In genomic region chr11:63958013-63958412, GRCh38 we compare ENCODE assay signal across 22 cellular contexts. TPM values are rescaled to one million over a fixed set of nuclear protein-coding genes. Genes with fewer than 3 reads are reported as not detected.
"Had no signal": no experiment of that assay in that cellular context is flagged by ENCODE, and none has a peak within 500 bp of the region (broad histone marks: within the 10 kb centered on the region; RNA-seq: fewer than 3 reads in every experiment).

No MANE protein-coding gene starts in this region.

- H3K36me3 Mint-ChIP-seq: natural killer cell treated with Interleukin-12 subunit alpha and Interleukin-12 subunit beta and Interleukin-15 and Interleukin-18, amount 100 ng/mL, for 72 hours had no signal

- FAIRE-seq: keratinocyte, pancreas, small intestine, urothelium cell line had no signal

- H2AFZ ChIP-seq: neural progenitor cell had no signal

- H3K27me3 ChIP-seq: esophagus squamous epithelium, neural progenitor cell, pancreas had no signal

- ATAC-seq: effector memory CD8-positive, alpha-beta T cell; gastroesophageal sphincter; lower lobe of right lung; natural killer cell treated with Interleukin-12 subunit alpha and Interleukin-12 subunit beta and Interleukin-15 and Interleukin-18, amount 100 ng/mL, for 72 hours; pancreas; right cardiac atrium had no signal

- H3K4me1 ChIP-seq: left ventricle myocardium inferior, lower lobe of right lung, pancreas had no signal

- H3K9me3 ChIP-seq: esophagus squamous epithelium, gastroesophageal sphincter, left ventricle myocardium inferior, lower lobe of right lung, pancreas had no signal

- DNase-seq: effector memory CD8-positive, alpha-beta T cell; esophagus squamous epithelium; foreskin fibroblast; immature natural killer cell; left ventricle myocardium inferior; lower lobe of right lung; nucleus accumbens; pancreas; right cardiac atrium; small intestine; stimulated activated CD4-positive, alpha-beta T cell treated with anti-CD3 and anti-CD28 coated beads, Interleukin-12 subunit alpha, Interleukin-12 subunit beta, amount 100 ng/mL, for 4 hours; stimulated activated naive CD4-positive, alpha-beta T cell treated with Interleukin-2 at 50 U/mL for 16 hours; trophoblast cell had no signal

- H3K4me3 Mint-ChIP-seq: dendritic cell treated with granulocyte-macrophage colony-stimulating factor and Interleukin-4, amounts not matched to agents 40 ng/mL and 50 ng/mL, for 4 days; effector memory CD8-positive, alpha-beta T cell; immature natural killer cell; memory B cell; mesothelial cell of epicardium; natural killer cell treated with Interleukin-12 subunit alpha and Interleukin-12 subunit beta and Interleukin-15 and Interleukin-18, amount 100 ng/mL, for 72 hours; neural progenitor cell had no signal

- H3K4me3 ChIP-seq: esophagus squamous epithelium, gastroesophageal sphincter, left ventricle myocardium inferior, lower lobe of right lung, neural progenitor cell, pancreas had no signal

- H3K4me2 ChIP-seq: neural progenitor cell had no signal

- H3K27ac ChIP-seq: epithelial cell of prostate, esophagus squamous epithelium, gastroesophageal sphincter, left ventricle myocardium inferior, lower lobe of right lung, neural progenitor cell, pancreas had no signal

- H3K9me3 Mint-ChIP-seq: dendritic cell treated with granulocyte-macrophage colony-stimulating factor and Interleukin-4, amounts not matched to agents 40 ng/mL and 50 ng/mL, for 4 days; effector memory CD8-positive, alpha-beta T cell; memory B cell; mesothelial cell of epicardium; natural killer cell treated with Interleukin-12 subunit alpha and Interleukin-12 subunit beta and Interleukin-15 and Interleukin-18, amount 100 ng/mL, for 72 hours; neural progenitor cell had no signal

- H3K9ac ChIP-seq: neural progenitor cell had no signal

- H3K36me3 ChIP-seq: neural progenitor cell had no signal

- H3K27ac Mint-ChIP-seq: dendritic cell treated with granulocyte-macrophage colony-stimulating factor and Interleukin-4, amounts not matched to agents 40 ng/mL and 50 ng/mL, for 4 days; memory B cell; mesothelial cell of epicardium; neural progenitor cell had no signal

RNA-seq across cellular contexts. Expression of gene RCOR2, which starts 41.0 kb away (rescaled TPM):
- total RNA-seq: natural killer cell treated with Interleukin-12 subunit alpha and Interleukin-12 subunit beta and Interleukin-15 and Interleukin-18, amount 100 ng/mL, for 72 hours had no signal
- polyA plus RNA-seq: immature natural killer cell had no signal
